Comparison of ENCODE assay signal across 16 cellular contexts in the genomic region with DNA sequence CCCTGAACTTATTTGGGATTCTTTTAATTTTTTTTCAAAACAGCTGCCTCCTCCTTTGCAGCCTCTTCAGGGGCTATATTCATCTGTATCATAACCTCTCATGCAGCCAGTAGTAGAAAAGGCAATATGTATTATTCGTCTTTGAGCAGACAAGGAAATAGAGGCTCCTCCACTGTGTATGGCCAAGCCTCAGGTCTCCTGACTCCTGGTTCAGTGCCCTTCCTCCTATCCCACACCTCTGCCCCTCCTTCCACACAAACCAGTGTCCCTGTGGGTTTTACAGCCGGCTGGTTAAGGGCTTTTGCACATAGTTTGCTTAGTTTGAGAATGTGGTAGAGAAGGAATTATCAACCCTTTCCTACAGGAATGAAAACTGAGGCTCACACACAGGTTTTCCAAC. TPM values are rescaled to one million over a fixed set of nuclear protein-coding genes. Genes with fewer than 3 reads are reported as not detected.
"Had no signal": no experiment of that assay in that cellular context is flagged by ENCODE, and none has a peak within 500 bp of the region (broad histone marks: within the 10 kb centered on the region; RNA-seq: fewer than 3 reads in every experiment).

No MANE protein-coding gene starts in this region.

- H3K4me1 ChIP-seq: testis had no signal

- H3K9me3 ChIP-seq: sigmoid colon, testis had no signal

- H3K36me3 ChIP-seq: sigmoid colon had no signal

- ATAC-seq: activated CD8-positive, alpha-beta memory T cell treated with anti-CD3 and anti-CD28 coated beads, Interleukin-2, amount 10 ng/mL, durations not matched to agents 7 days and 5 days; left ventricle myocardium superior; natural killer cell treated with Interleukin-12 subunit alpha and Interleukin-12 subunit beta and Interleukin-15 and Interleukin-18, amount 100 ng/mL, for 72 hours had no signal

- H3K27me3 ChIP-seq: sigmoid colon, testis had no signal

- DNase-seq: activated CD4-positive, alpha-beta memory T cell treated with anti-CD3 and anti-CD28 coated beads for 36 hours; activated CD8-positive, alpha-beta memory T cell treated with anti-CD3 and anti-CD28 coated beads, Interleukin-2, amount 10 ng/mL, durations not matched to agents 7 days and 5 days; endodermal cell; foreskin melanocyte; glutamatergic neuron; hippocampal formation; left ventricle myocardium superior; mesendoderm; stimulated activated CD4-positive, alpha-beta T cell treated with anti-CD3 and anti-CD28 coated beads, Interleukin-4, amount 100 ng/mL, for 4 hours; T-helper 2 cell; testis had no signal

- H3K27ac ChIP-seq: sigmoid colon, testis had no signal

- H3K4me3 ChIP-seq: sigmoid colon, testis had no signal

RNA-seq across cellular contexts. Expression of gene ACVRL1, which starts 8.8 kb away (rescaled TPM):
- total RNA-seq: activated CD4-positive, alpha-beta memory T cell treated with anti-CD3 and anti-CD28 coated beads for 36 hours; activated CD8-positive, alpha-beta memory T cell treated with anti-CD3 and anti-CD28 coated beads, Interleukin-2, amount 10 ng/mL, durations not matched to agents 7 days and 5 days; natural killer cell treated with Interleukin-12 subunit alpha and Interleukin-12 subunit beta and Interleukin-15 and Interleukin-18, amount 100 ng/mL, for 72 hours had no signal
- polyA plus RNA-seq: keratinocyte had no signal

RNA-seq across cellular contexts. Expression of gene ANKRD33, which starts 10.6 kb away (rescaled TPM):
- total RNA-seq: activated CD4-positive, alpha-beta memory T cell treated with anti-CD3 and anti-CD28 coated beads for 36 hours; activated CD8-positive, alpha-beta memory T cell treated with anti-CD3 and anti-CD28 coated beads, Interleukin-2, amount 10 ng/mL, durations not matched to agents 7 days and 5 days; epithelial cell of proximal tubule; left ventricle myocardium superior; natural killer cell treated with Interleukin-12 subunit alpha and Interleukin-12 subunit beta and Interleukin-15 and Interleukin-18, amount 100 ng/mL, for 72 hours; sigmoid colon; ureter had no signal
- polyA plus RNA-seq: keratinocyte had no signal

RNA-seq across cellular contexts. Expression of gene FIGNL2, which starts 50.0 kb away (rescaled TPM):
- polyA plus RNA-seq: keratinocyte had no signal
